ENCODE assay signal across 8 cellular contexts in the genomic region with DNA sequence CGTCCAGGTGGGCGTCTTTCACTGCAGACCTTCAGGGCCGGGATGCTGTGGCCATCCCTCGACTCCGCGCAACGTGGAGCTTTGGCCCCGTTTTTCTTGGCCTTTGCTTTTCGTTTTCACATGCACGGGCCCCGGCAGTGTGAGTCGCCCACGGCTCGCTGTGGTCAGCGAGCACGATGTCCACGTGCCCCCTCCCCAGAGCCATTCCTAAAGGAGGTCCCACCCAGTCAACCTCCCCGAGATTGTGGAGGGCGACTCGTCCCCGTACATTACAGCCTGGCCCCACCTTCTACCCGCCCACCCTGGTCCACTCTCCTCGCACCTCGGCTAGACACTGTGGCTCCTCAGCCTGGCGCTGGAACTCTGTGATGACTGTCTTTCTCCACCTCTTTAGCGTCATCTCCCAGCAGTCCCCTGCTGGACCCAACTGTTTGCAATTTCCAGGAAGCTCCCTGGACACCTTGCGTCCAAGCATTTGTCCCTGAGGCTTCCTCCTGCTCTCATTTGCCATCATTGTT. TPM values are rescaled to one million over a fixed set of nuclear protein-coding genes. Genes with fewer than 3 reads are reported as not detected.
DNase-seq lines count a peak whose midpoint lies in the region; ATAC-seq and TF ChIP-seq lines count a peak whose summit lies in the region.

No MANE protein-coding gene starts in this region.

- TF ChIP-seq CTCF in Peyer's patch (IDR thresholded peaks at IDR 0.05) (no peak), endodermal cell (conservative IDR thresholded peaks at IDR 0.05) (no peak)

- ATAC-seq in naive B cell (ENCODE audit: low read depth in 2 of 2) (no peak), HG03342 (IDR thresholded peaks at IDR 0.05; ENCODE audit: unreplicated experiment) (no peak)

- POLR2A ChIA-PET in activated CD4-positive, alpha-beta T cell treated with anti-CD3 and anti-CD28 coated beads, Interleukin-2, amount 10 ng/mL, durations not matched to agents 7 days and 5 days (lab: Charles Lee) = no interaction called here

- CTCF ChIA-PET in activated CD4-positive, alpha-beta T cell treated with anti-CD3 and anti-CD28 coated beads, Interleukin-2, amount 10 ng/mL, durations not matched to agents 7 days and 5 days (lab: Charles Lee) = interaction anchor here (1.4 to 3.3 kb wide), 3 partner anchors 8 to 37 kb away, joined by 3 to 11 read pairs (median 4); no protein-coding TSS in a partner anchor

- no peak for TF ChIP-seq POLR2A in Peyer's patch (IDR thresholded peaks at IDR 0.05)

- no peaks in the 10 kb centered on the region for H3K27me3 ChIP-seq in Peyer's patch
- no peaks in the 10 kb centered on the region for H3K27me3 ChIP-seq in endodermal cell (ENCODE audit: control insufficient read depth, insufficient read depth, low read length, poor library complexity, severe bottlenecking)

- peak overlapping the region; percentile 66 to 71 (median 68) for H3K4me3 ChIP-seq in Peyer's patch
- H3K4me3 ChIP-seq in endodermal cell (ENCODE audit: low read length) = peak overlapping the region; percentile 91

- H3K4me1 ChIP-seq in Peyer's patch (peaks cover 0 to 18% (median 6%) of the 10 kb centered on the region in 4 donors), endodermal cell (ENCODE audit: control insufficient read depth, insufficient read depth, low read length) (peaks cover 11% of the 10 kb centered on the region)

- H3K9ac ChIP-seq in endodermal cell (ENCODE audit: extremely low read depth, low read length, poor library complexity, severe bottlenecking) = peak overlapping the region; percentile 46

- no peaks in the 10 kb centered on the region for H3K27me3 Mint-ChIP-seq in activated CD4-positive, alpha-beta T cell treated with anti-CD3 and anti-CD28 coated beads, Interleukin-2, amount 10 ng/mL, durations not matched to agents 7 days and 5 days
- H3K27me3 Mint-ChIP-seq in endodermal cell (ENCODE audit: insufficient read depth) = peaks cover 5% of the 10 kb centered on the region
- no peaks in the 10 kb centered on the region for H3K27me3 Mint-ChIP-seq in naive B cell

- H3K9me3 Mint-ChIP-seq in activated CD4-positive, alpha-beta T cell treated with anti-CD3 and anti-CD28 coated beads, Interleukin-2, amount 10 ng/mL, durations not matched to agents 7 days and 5 days = no peaks in the 10 kb centered on the region
- H3K9me3 Mint-ChIP-seq in endodermal cell (no peaks in the 10 kb centered on the region), naive B cell (no peaks in the 10 kb centered on the region)

- WGBS in endodermal cell (ENCODE audit: insufficient coverage in 1 of 2, insufficient read length in 1 of 2), 2 experiments = 11 to 20% methylated on average over 11 to 27 of the region's 27 CpGs

- H3K36me3 ChIP-seq in Peyer's patch (peaks cover 0 to 32% (median 0%) of the 10 kb centered on the region in 3 donors), endodermal cell (ENCODE audit: control insufficient read depth, insufficient read depth, low read length) (peaks cover 21% of the 10 kb centered on the region)

- H3K36me3 Mint-ChIP-seq in activated CD4-positive, alpha-beta T cell treated with anti-CD3 and anti-CD28 coated beads, Interleukin-2, amount 10 ng/mL, durations not matched to agents 7 days and 5 days (ENCODE audit: low read depth) = peaks cover 9% of the 10 kb centered on the region
- H3K36me3 Mint-ChIP-seq in endodermal cell (ENCODE audit: low read depth) (peaks cover 16% of the 10 kb centered on the region), naive B cell (no peaks in the 10 kb centered on the region)

- H3K4me3 Mint-ChIP-seq in activated CD4-positive, alpha-beta T cell treated with anti-CD3 and anti-CD28 coated beads, Interleukin-2, amount 10 ng/mL, durations not matched to agents 7 days and 5 days = peak overlapping the region; percentile 84
- H3K4me3 Mint-ChIP-seq in endodermal cell (peak overlapping the region; percentile 81), naive B cell (peak overlapping the region; percentile 83 to 98 (median 96))

- H3K27ac Mint-ChIP-seq in activated CD4-positive, alpha-beta T cell treated with anti-CD3 and anti-CD28 coated beads, Interleukin-2, amount 10 ng/mL, durations not matched to agents 7 days and 5 days = peak overlapping the region; percentile 96
- H3K27ac Mint-ChIP-seq in endodermal cell (peak overlapping the region; percentile 77), naive B cell (peak overlapping the region; percentile 87 to 99 (median 94))

- DNase-seq in activated CD4-positive, alpha-beta T cell treated with anti-CD3 and anti-CD28 coated beads, Interleukin-2, amount 10 ng/mL, durations not matched to agents 7 days and 5 days = no peak
- no peak for DNase-seq in activated CD4-positive, alpha-beta T cell treated with anti-CD3 and anti-CD28 coated beads for 1 hour
- no peak for DNase-seq in Peyer's patch
- no peak for DNase-seq in endodermal cell
- DNase-seq in naive B cell = no peak
- DNase-seq in stimulated activated CD8-positive, alpha-beta memory T cell treated with anti-CD3 and anti-CD28 coated beads, Interleukin-4, amount 100 ng/mL, for 48 hours = no peak
- no peak for DNase-seq in NCI-H1930 (lab: John Stamatoyannopoulos, UW)

- H3K27ac ChIP-seq in Peyer's patch (peak overlapping the region; percentile 79 to 89 (median 86)), endodermal cell (ENCODE audit: low read depth, low read length) (peak overlapping the region; percentile 80)

- H3K9me3 ChIP-seq in Peyer's patch (no peaks in the 10 kb centered on the region), endodermal cell (ENCODE audit: control insufficient read depth, low read length) (no peaks in the 10 kb centered on the region)

- H3K4me1 Mint-ChIP-seq in activated CD4-positive, alpha-beta T cell treated with anti-CD3 and anti-CD28 coated beads, Interleukin-2, amount 10 ng/mL, durations not matched to agents 7 days and 5 days = peaks cover 21% of the 10 kb centered on the region
- H3K4me1 Mint-ChIP-seq in endodermal cell = peaks cover 11% of the 10 kb centered on the region
- H3K4me1 Mint-ChIP-seq in naive B cell = peaks cover 10 to 32% (median 13%) of the 10 kb centered on the region in 3 donors

RNA-seq across cellular contexts. Expression of a gene that starts 0.4 kb away (rescaled TPM):
- total RNA-seq in activated CD4-positive, alpha-beta T cell treated with anti-CD3 and anti-CD28 coated beads, Interleukin-2, amount 10 ng/mL, durations not matched to agents 7 days and 5 days = 1 to 10 TPM; 7.6 to 7.9 TPM
- total RNA-seq in Peyer's patch (10 to 100 TPM; 12.8 to 25.6 (median 19.6) TPM), endodermal cell (10 to 100 TPM; 10.4 to 10.7 TPM)
- polyA plus RNA-seq in endodermal cell (2013, experiment 1 of 2) = 11.6 TPM
- polyA plus RNA-seq in endodermal cell (2013, experiment 2 of 2) = 9.4 TPM
- polyA plus RNA-seq in naive B cell (ENCODE audit: low read depth in 6 of 6) = 1 to 10 TPM; 4.1 to 6.2 (median 5.0) TPM

RNA-seq across cellular contexts. Expression of a gene that starts 9.7 kb away (rescaled TPM):
- total RNA-seq in activated CD4-positive, alpha-beta T cell treated with anti-CD3 and anti-CD28 coated beads, Interleukin-2, amount 10 ng/mL, durations not matched to agents 7 days and 5 days = 10 to 100 TPM in 1 of 2 experiments, 1 to 10 TPM in 1; 9.0 to 12.7 TPM
- total RNA-seq in Peyer's patch (10 to 100 TPM; 12.4 to 31.2 (median 22.7) TPM), endodermal cell (1 to 10 TPM; 7.0 to 8.7 TPM)
- 5.2 TPM for polyA plus RNA-seq in endodermal cell (2013, experiment 1 of 2)
- 5.5 TPM for polyA plus RNA-seq in endodermal cell (2013, experiment 2 of 2)
- polyA plus RNA-seq in naive B cell (ENCODE audit: low read depth in 6 of 6) = 10 to 100 TPM in 5 of 6 donors, 1 to 10 TPM in 1; 8.5 to 30.0 (median 14.4) TPM

RNA-seq across cellular contexts. Expression of a gene that starts 25.1 kb away (rescaled TPM):
- total RNA-seq in activated CD4-positive, alpha-beta T cell treated with anti-CD3 and anti-CD28 coated beads, Interleukin-2, amount 10 ng/mL, durations not matched to agents 7 days and 5 days = 10 to 100 TPM in 1 of 2 experiments, 1 to 10 TPM in 1; 9.8 to 10.3 TPM
- 10 to 100 TPM in 3 of 4 donors, 1 to 10 TPM in 1; 7.0 to 13.1 (median 10.5) TPM for total RNA-seq in Peyer's patch
- 1 to 10 TPM; 5.4 to 6.0 TPM for total RNA-seq in endodermal cell
- polyA plus RNA-seq in endodermal cell (2013, experiment 1 of 2) = 2.8 TPM
- polyA plus RNA-seq in endodermal cell (2013, experiment 2 of 2) = 2.2 TPM
- 1 to 10 TPM in 5 of 6 donors, under 1 TPM in 1; 0.96 to 3.7 (median 2.4) TPM for polyA plus RNA-seq in naive B cell (ENCODE audit: low read depth in 6 of 6)

RNA-seq across cellular contexts. Expression of a gene that starts 35.2 kb away (rescaled TPM):
- 10 to 100 TPM in 1 of 2 experiments, 1 to 10 TPM in 1; 9.8 to 10.2 TPM for total RNA-seq in activated CD4-positive, alpha-beta T cell treated with anti-CD3 and anti-CD28 coated beads, Interleukin-2, amount 10 ng/mL, durations not matched to agents 7 days and 5 days
- total RNA-seq in Peyer's patch (1 to 10 TPM in 3 of 4 donors, under 1 TPM in 1; 0.88 to 6.3 (median 2.3) TPM), endodermal cell (10 to 100 TPM; 13.6 to 15.3 TPM)
- polyA plus RNA-seq in endodermal cell (2013, experiment 1 of 2) = 11.6 TPM
- 9.0 TPM for polyA plus RNA-seq in endodermal cell (2013, experiment 2 of 2)
- polyA plus RNA-seq in naive B cell (ENCODE audit: low read depth in 6 of 6) = 10 to 100 TPM; 12.0 to 17.8 (median 12.7) TPM

RNA-seq across cellular contexts. Expression of a gene that starts 36.6 kb away (rescaled TPM):
- 1 to 10 TPM; 4.8 to 5.3 TPM for total RNA-seq in activated CD4-positive, alpha-beta T cell treated with anti-CD3 and anti-CD28 coated beads, Interleukin-2, amount 10 ng/mL, durations not matched to agents 7 days and 5 days
- total RNA-seq in Peyer's patch = 10 to 100 TPM in 1 of 4 donors, 1 to 10 TPM in 3; 3.9 to 12.4 (median 7.2) TPM
- 1 to 10 TPM in 1 of 2 donors, under 1 TPM in 1; 0.71 to 1.2 TPM for total RNA-seq in endodermal cell
- polyA plus RNA-seq in endodermal cell (2013, experiment 1 of 2) = 3.3 TPM
- polyA plus RNA-seq in endodermal cell (2013, experiment 2 of 2) = 2.6 TPM
- polyA plus RNA-seq in naive B cell (ENCODE audit: low read depth in 6 of 6) = 1 to 10 TPM in 5 of 6 donors, not detected in 1; 2.1 to 3.8 (median 3.2) TPM
